19 cellular contexts compared by ENCODE assay signal in the genomic region with DNA sequence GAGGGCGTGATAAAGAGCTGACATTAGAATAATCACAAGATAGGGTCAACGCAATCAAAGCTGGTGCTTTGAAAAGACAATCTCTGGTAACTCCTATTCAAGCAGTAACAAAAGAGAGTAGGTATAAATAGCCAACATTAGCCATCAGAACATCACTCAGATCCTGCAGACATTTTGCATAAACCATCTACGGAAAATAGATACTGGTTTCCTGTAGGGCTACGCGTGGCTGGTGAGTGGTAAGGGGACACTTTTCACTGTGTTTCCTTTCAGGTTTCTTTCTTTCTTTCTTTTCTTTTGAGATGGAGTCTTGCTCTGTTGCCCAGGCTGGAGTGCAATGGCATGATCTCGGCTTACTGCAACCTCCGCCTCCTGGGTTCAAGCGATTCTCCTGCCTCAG. TPM values are rescaled to one million over a fixed set of nuclear protein-coding genes. Genes with fewer than 3 reads are reported as not detected.
A peak's percentile ranks its signal among the peaks of the same experiment; 100 is the strongest.
DNase-seq lines count a peak whose midpoint lies in the region; ATAC-seq, FAIRE-seq and TF ChIP-seq lines count a peak whose summit lies in the region.
"Had no signal": no experiment of that assay in that cellular context is flagged by ENCODE, and none has a peak within 500 bp of the region (broad histone marks: within the 10 kb centered on the region; RNA-seq: fewer than 3 reads in every experiment).

No MANE protein-coding gene starts in this region.

- no peak overlapping the region for H3K4me3 Mint-ChIP-seq in activated T-helper 2 cell treated with anti-CD3 and anti-CD28 coated beads, Interferon-gamma antibody, Interleukin-2, Interleukin-4, amounts not matched to agents 10 μg/mL and 5 μg/mL and 100 μg/mL, durations not matched to agents 14 hours and 24 hours and 36 hours (ENCODE audit: low read depth)
- H3K4me3 Mint-ChIP-seq: central memory CD8-positive, alpha-beta T cell; nephron progenitor cell had no signal

- intact Hi-C loops in activated T-helper 2 cell treated with anti-CD3 and anti-CD28 coated beads, Interferon-gamma antibody, Interleukin-2, Interleukin-4, amounts not matched to agents 10 μg/mL and 5 μg/mL and 100 μg/mL, durations not matched to agents 14 hours and 24 hours and 36 hours (cut with micrococcal nuclease), result no loop called here
- intact Hi-C loops in left cardiac atrium (cut with DNase I), result no loop called here

- no peak for FAIRE-seq in RCC 7860 (lab: Jason Lieb, UNC)

- POLR2A ChIA-PET in HEK293T (lab: Yijun Ruan, JAX), result no interaction called here

- H3K27ac Mint-ChIP-seq in activated T-helper 2 cell treated with anti-CD3 and anti-CD28 coated beads, Interferon-gamma antibody, Interleukin-2, Interleukin-4, amounts not matched to agents 10 μg/mL and 5 μg/mL and 100 μg/mL, durations not matched to agents 14 hours and 24 hours and 36 hours, result peak overlapping the region; percentile 35
- H3K27ac Mint-ChIP-seq: nephron progenitor cell had no signal

- peaks cover 78% of the 10 kb centered on the region for H3K36me3 Mint-ChIP-seq in activated T-helper 2 cell treated with anti-CD3 and anti-CD28 coated beads, Interferon-gamma antibody, Interleukin-2, Interleukin-4, amounts not matched to agents 10 μg/mL and 5 μg/mL and 100 μg/mL, durations not matched to agents 14 hours and 24 hours and 36 hours (ENCODE audit: low read depth)

- peak; percentile 47 for ATAC-seq in GM18909 (IDR thresholded peaks at IDR 0.05; ENCODE audit: poor library complexity, unreplicated experiment)
- ATAC-seq in HG03135 (IDR thresholded peaks at IDR 0.05; ENCODE audit: unreplicated experiment), result peak; percentile 47
- no peak for ATAC-seq in left cardiac atrium
- ATAC-seq: left colon, PC-3 had no signal

- no peaks in the 10 kb centered on the region for H3K9me3 Mint-ChIP-seq in activated T-helper 2 cell treated with anti-CD3 and anti-CD28 coated beads, Interferon-gamma antibody, Interleukin-2, Interleukin-4, amounts not matched to agents 10 μg/mL and 5 μg/mL and 100 μg/mL, durations not matched to agents 14 hours and 24 hours and 36 hours
- H3K9me3 Mint-ChIP-seq: central memory CD8-positive, alpha-beta T cell; nephron progenitor cell had no signal

- TF ChIP-seq CTCF in GM10266 (IDR thresholded peaks at IDR 0.05; ENCODE audit: control insufficient read depth, insufficient read depth, low read depth, missing control alignments), result no peak

- CTCF ChIA-PET in HEK293T (lab: Yijun Ruan, JAX), result no interaction called here

- H3K4me1 Mint-ChIP-seq in activated T-helper 2 cell treated with anti-CD3 and anti-CD28 coated beads, Interferon-gamma antibody, Interleukin-2, Interleukin-4, amounts not matched to agents 10 μg/mL and 5 μg/mL and 100 μg/mL, durations not matched to agents 14 hours and 24 hours and 36 hours (ENCODE audit: low read depth), result peaks cover 24% of the 10 kb centered on the region
- H3K4me1 Mint-ChIP-seq: nephron progenitor cell had no signal

- H3K27me3 Mint-ChIP-seq in activated T-helper 2 cell treated with anti-CD3 and anti-CD28 coated beads, Interferon-gamma antibody, Interleukin-2, Interleukin-4, amounts not matched to agents 10 μg/mL and 5 μg/mL and 100 μg/mL, durations not matched to agents 14 hours and 24 hours and 36 hours (ENCODE audit: low read depth), result no peaks in the 10 kb centered on the region
- H3K27me3 Mint-ChIP-seq: central memory CD8-positive, alpha-beta T cell had no signal

- DNase-seq in GM10266 (ENCODE audit: extremely low spot score) (peak; percentile 63), RCC 7860 (ENCODE audit: low spot score) (no peak), NCI-H1105 (lab: John Stamatoyannopoulos, UW) (no peak), HEK293T (ENCODE audit: extremely low spot score) (no peak), left cardiac atrium (no peak)
- DNase-seq in activated T-helper 2 cell treated with anti-CD3 and anti-CD28 coated beads, Interferon-gamma antibody, Interleukin-2, Interleukin-4, amounts not matched to agents 10 μg/mL and 5 μg/mL and 100 μg/mL, durations not matched to agents 14 hours and 24 hours and 36 hours (ENCODE audit: low spot score), result no peak
- DNase-seq: activated CD4-positive, alpha-beta T cell treated with anti-CD3 and anti-CD28 coated beads, Interleukin-2, amount 50 U/mL, for 1 hour; C1 segment of cervical spinal cord; GF-D8; left colon; NCI-H2171; nephron progenitor cell; PC-3; T-helper 1 cell had no signal

TF ChIP-seq in HEK293T, 16 proteins besides CTCF, POLR2A, EP300 and RAD21:
- TF ChIP-seq, protein P1, sequence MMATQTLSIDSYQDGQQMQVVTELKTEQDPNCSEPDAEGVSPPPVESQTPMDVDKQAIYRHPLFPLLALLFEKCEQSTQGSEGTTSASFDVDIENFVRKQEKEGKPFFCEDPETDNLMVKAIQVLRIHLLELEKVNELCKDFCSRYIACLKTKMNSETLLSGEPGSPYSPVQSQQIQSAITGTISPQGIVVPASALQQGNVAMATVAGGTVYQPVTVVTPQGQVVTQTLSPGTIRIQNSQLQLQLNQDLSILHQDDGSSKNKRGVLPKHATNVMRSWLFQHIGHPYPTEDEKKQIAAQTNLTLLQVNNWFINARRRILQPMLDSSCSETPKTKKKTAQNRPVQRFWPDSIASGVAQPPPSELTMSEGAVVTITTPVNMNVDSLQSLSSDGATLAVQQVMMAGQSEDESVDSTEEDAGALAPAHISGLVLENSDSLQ (IDR thresholded peaks at IDR 0.05), result no peak
- no peak for TF ChIP-seq L3MBTL2 (conservative IDR thresholded peaks at IDR 0.05)
- no peak for TF ChIP-seq CTBP1 (IDR thresholded peaks at IDR 0.05; ENCODE audit: borderline replicate concordance)
- no peak for TF ChIP-seq SUZ12 (IDR thresholded peaks at IDR 0.05)
- no peak for TF ChIP-seq TARDBP (IDR thresholded peaks at IDR 0.05)

RNA-seq across cellular contexts. Expression of a gene that starts 22.3 kb away (rescaled TPM):
- 35.4 and 36.2 TPM in 2 replicates for total RNA-seq in activated T-helper 2 cell treated with anti-CD3 and anti-CD28 coated beads, Interferon-gamma antibody, Interleukin-2, Interleukin-4, amounts not matched to agents 10 μg/mL and 5 μg/mL and 100 μg/mL, durations not matched to agents 14 hours and 24 hours and 36 hours
- 10 to 100 TPM; 16.0 to 17.6 TPM for total RNA-seq in left cardiac atrium

RNA-seq across cellular contexts. Expression of a gene that starts 25.6 kb away (rescaled TPM):
- total RNA-seq in activated T-helper 2 cell treated with anti-CD3 and anti-CD28 coated beads, Interferon-gamma antibody, Interleukin-2, Interleukin-4, amounts not matched to agents 10 μg/mL and 5 μg/mL and 100 μg/mL, durations not matched to agents 14 hours and 24 hours and 36 hours, result not detected in 2 replicates
- 1 to 10 TPM; 2.4 to 3.0 TPM for total RNA-seq in left cardiac atrium
- total RNA-seq: left colon, M059J, thoracic aorta had no signal

RNA-seq across cellular contexts. Expression of a gene that starts 29.6 kb away (rescaled TPM):
- 49.8 and 51.0 TPM in 2 replicates for total RNA-seq in activated T-helper 2 cell treated with anti-CD3 and anti-CD28 coated beads, Interferon-gamma antibody, Interleukin-2, Interleukin-4, amounts not matched to agents 10 μg/mL and 5 μg/mL and 100 μg/mL, durations not matched to agents 14 hours and 24 hours and 36 hours
- 10 to 100 TPM; 25.7 to 32.8 TPM for total RNA-seq in left cardiac atrium

Comparison
In these comparisons a context has a peak if more than half of its experiments do, and no peak if none do; other contexts are left out.
1. ATAC-seq: peak in GM18909 (single experiment) and HG03135 (single experiment); none in left cardiac atrium (0 of 2).